ENCODE assay signal across 1 cellular context in genomic region chr6:2797564-2798014, GRCh38.
TF ChIP-seq lines count a peak whose summit lies in the region.

No MANE protein-coding gene starts in this region.

TF ChIP-seq in HEK293, 187 proteins besides CTCF, POLR2A, EP300 and RAD21 (continued from another document):
- TF ChIP-seq ZNF518A (tag by site-specific recombination; conservative IDR thresholded peaks at IDR 0.05; ENCODE audit: low read depth): no peak
- TF ChIP-seq ZNF174 (tag by site-specific recombination; IDR thresholded peaks at IDR 0.05): no peak
- no peak for TF ChIP-seq ZNF280D (tag by site-specific recombination; IDR thresholded peaks at IDR 0.05)
- no peak for TF ChIP-seq BCL6B (tag by site-specific recombination; IDR thresholded peaks at IDR 0.05)
- TF ChIP-seq ZNF169 (tag by site-specific recombination; IDR thresholded peaks at IDR 0.05): no peak
- TF ChIP-seq EGR2 (tag by site-specific recombination; IDR thresholded peaks at IDR 0.05; ENCODE audit: low read depth): peak; percentile 80
- TF ChIP-seq ZNF184 (tag by site-specific recombination; IDR thresholded peaks at IDR 0.05): no peak
- TF ChIP-seq BCL11B (tag by site-specific recombination; IDR thresholded peaks at IDR 0.05; ENCODE audit: low read depth): no peak
- TF ChIP-seq ZNF138 (tag by site-specific recombination; IDR thresholded peaks at IDR 0.05; ENCODE audit: borderline replicate concordance): no peak
- no peak for TF ChIP-seq SP3 (tag by site-specific recombination; IDR thresholded peaks at IDR 0.05)
- TF ChIP-seq ZNF530 (tag by site-specific recombination; IDR thresholded peaks at IDR 0.05; ENCODE audit: low read depth): no peak
- TF ChIP-seq KLF8 (tag by site-specific recombination; IDR thresholded peaks at IDR 0.05): no peak
- TF ChIP-seq ZNF398 (tag by site-specific recombination; IDR thresholded peaks at IDR 0.05): peak; percentile 79
- no peak for TF ChIP-seq ZSCAN5A (tag by site-specific recombination; IDR thresholded peaks at IDR 0.05)
- no peak for TF ChIP-seq ZNF560 (tag by site-specific recombination; IDR thresholded peaks at IDR 0.05; ENCODE audit: borderline replicate concordance)
- no peak for TF ChIP-seq OSR2 (tag by site-specific recombination; IDR thresholded peaks at IDR 0.05)
- TF ChIP-seq ZNF2 (tag by site-specific recombination; IDR thresholded peaks at IDR 0.05): no peak
